14 cellular contexts compared by ENCODE assay signal in the genomic region with DNA sequence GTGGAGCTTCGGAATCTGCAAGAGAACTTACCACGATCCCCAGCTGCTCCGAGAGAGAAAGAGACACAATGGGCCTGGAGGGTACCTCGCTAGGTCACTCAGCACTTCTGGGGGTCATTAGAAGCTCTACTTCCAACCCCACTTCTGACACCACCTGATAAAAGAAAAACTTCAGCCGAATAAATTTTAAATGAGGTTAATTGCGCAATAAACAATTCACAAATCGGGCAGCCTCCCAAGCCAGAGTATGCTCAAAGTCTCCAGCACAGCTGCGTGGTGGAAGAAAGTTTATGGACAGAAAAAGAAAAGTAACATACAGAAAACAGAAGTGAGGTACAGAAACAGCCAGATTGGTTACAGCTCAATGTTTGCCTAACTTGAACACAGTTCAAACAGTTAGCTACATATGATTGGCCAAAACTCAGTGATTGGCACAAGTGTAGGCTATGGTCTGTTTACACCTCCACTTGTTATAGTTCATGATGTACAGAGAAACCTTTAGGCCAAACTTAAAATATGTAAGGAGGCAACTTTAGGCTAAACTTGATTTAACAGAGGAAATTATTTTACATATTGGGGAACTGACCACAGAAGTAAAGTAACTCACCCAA. TPM values are rescaled to one million over a fixed set of nuclear protein-coding genes. Genes with fewer than 3 reads are reported as not detected.
A peak's percentile ranks its signal among the peaks of the same experiment; 100 is the strongest.
DNase-seq lines count a peak whose midpoint lies in the region; ATAC-seq, FAIRE-seq and TF ChIP-seq lines count a peak whose summit lies in the region.
"Had no signal": no experiment of that assay in that cellular context is flagged by ENCODE, and none has a peak within 500 bp of the region (broad histone marks: within the 10 kb centered on the region; RNA-seq: fewer than 3 reads in every experiment).

No MANE protein-coding gene starts in this region.

- no peak for FAIRE-seq in HepG2 (lab: Jason Lieb, UNC)
- FAIRE-seq: HTR-8/SVneo had no signal

- 11% methylated on average over 8 of the region's 8 CpGs for WGBS in HepG2 (ENCODE audit: low lambda C conversion rate)
- 66% methylated on average over 8 of the region's 8 CpGs for WGBS in right lobe of liver (ENCODE audit: insufficient coverage, low coverage, low lambda C conversion rate, missing lambda C conversion rate)
- WGBS in transverse colon (ENCODE audit: low coverage in 1 of 2), 2 donors = 60 to 74% methylated on average over 4 to 8 of the region's 8 CpGs

- no peaks in the 10 kb centered on the region for H4K20me1 ChIP-seq in HepG2 (ENCODE audit: insufficient read depth, low read length)
- H4K20me1 ChIP-seq: BLaER1 treated with 17β-estradiol and CSF1 and Interleukin-3, amounts not matched to agents 10 nM and 100 nM had no signal

- no peak for TF ChIP-seq RAD21 in HepG2 (CRISPR knock-in tag; IDR thresholded peaks at IDR 0.05)

- H3K27me3 ChIP-seq in HepG2 (ENCODE audit: control insufficient read depth in 1 of 2, insufficient read depth in 2 of 2, low read length in 2 of 2) = peaks cover 0 to 20% of the 10 kb centered on the region in 2 experiments; a peak in 1 of 5 replicates
- no peaks in the 10 kb centered on the region for H3K27me3 ChIP-seq in right lobe of liver
- H3K27me3 ChIP-seq in transverse colon = peaks cover 39% of the 10 kb centered on the region
- H3K27me3 ChIP-seq: BLaER1 treated with 17β-estradiol and CSF1 and Interleukin-3, amounts not matched to agents 10 nM and 100 nM had no signal

- H3K9me3 ChIP-seq in HepG2 (ENCODE audit: low read length) = no peaks in the 10 kb centered on the region
- H3K9me3 ChIP-seq in right lobe of liver = no peaks in the 10 kb centered on the region
- no peaks in the 10 kb centered on the region for H3K9me3 ChIP-seq in transverse colon

- H3K27ac ChIP-seq in HepG2 (ENCODE audit: extremely low read length, insufficient read depth, low read length) = no peak overlapping the region
- no peak overlapping the region for H3K27ac ChIP-seq in right lobe of liver
- peak overlapping the region; percentile 23; the same call in 1 of the 2 replicates for H3K27ac ChIP-seq in VCaP
- no peak overlapping the region for H3K27ac ChIP-seq in transverse colon
- H3K27ac ChIP-seq: BLaER1 treated with 17β-estradiol and CSF1 and Interleukin-3, amounts not matched to agents 10 nM and 100 nM had no signal

- no peak overlapping the region for H3K4me3 Mint-ChIP-seq in T-helper 2 cell treated with Interferon-gamma antibody and Interleukin-4, amounts not matched to agents 5 μg/mL and 100 μg/mL, for 36 hours
- H3K4me3 Mint-ChIP-seq: CD4-positive, CD25-positive, alpha-beta regulatory T cell had no signal

- POLR2A ChIA-PET in HepG2 (lab: Yijun Ruan, JAX) = no interaction called here

- DNase-seq in HepG2 (ENCODE audit: low spot score) (no peak), right lobe of liver (no peak), fibroblast of mammary gland (ENCODE audit: low read depth) (peak; percentile 25), transverse colon (no peak), midbrain (lab: John Stamatoyannopoulos, UW) (no peak)
- DNase-seq in T-helper 2 cell treated with Interferon-gamma antibody and Interleukin-4, amounts not matched to agents 5 μg/mL and 100 μg/mL, for 36 hours (ENCODE audit: low spot score) = no peak
- DNase-seq: ACHN; CD4-positive, CD25-positive, alpha-beta regulatory T cell; DMS53; GF-D8; H7 had no signal

- H2AFZ ChIP-seq in HepG2 (ENCODE audit: low read length) = no peak overlapping the region

- no peak overlapping the region for H3K9ac ChIP-seq in HepG2 (ENCODE audit: insufficient read depth, low read depth, low read length)
- H3K9ac ChIP-seq: BLaER1 treated with 17β-estradiol and CSF1 and Interleukin-3, amounts not matched to agents 10 nM and 100 nM had no signal

- BruUV-seq in HepG2 (replicated peaks; lab: Mats Ljungman, UMichigan) = no TSS peak

- peaks cover 11% of the 10 kb centered on the region for H3K4me1 Mint-ChIP-seq in T-helper 2 cell treated with Interferon-gamma antibody and Interleukin-4, amounts not matched to agents 5 μg/mL and 100 μg/mL, for 36 hours (ENCODE audit: low read depth)

- H3K4me3 ChIP-seq in HepG2 (replicated peaks in 1 of 3; ENCODE audit: insufficient read depth in 1 of 3, low read depth in 2 of 3, low read length in 3 of 3) = no peak overlapping the region
- H3K4me3 ChIP-seq in right lobe of liver = no peak overlapping the region
- H3K4me3 ChIP-seq in fibroblast of mammary gland (ENCODE audit: control insufficient read depth, low read depth, low read length) = no peak overlapping the region
- H3K4me3 ChIP-seq in transverse colon = no peak overlapping the region
- H3K4me3 ChIP-seq: BLaER1 treated with 17β-estradiol and CSF1 and Interleukin-3, amounts not matched to agents 10 nM and 100 nM had no signal

- intact Hi-C loops in HepG2 (cut with micrococcal nuclease; ENCODE audit: unreplicated experiment) (no loop called here), right lobe of liver (cut with DNase I) (no loop called here), transverse colon (cut with DNase I; ENCODE audit: low total_unique reads) (no loop called here)

- CTCF ChIA-PET in HepG2 (lab: Yijun Ruan, JAX; ENCODE audit: low intra/inter-chr PET ratio, low total read pairs) = no interaction called here

- H3K9me3 Mint-ChIP-seq in T-helper 2 cell treated with Interferon-gamma antibody and Interleukin-4, amounts not matched to agents 5 μg/mL and 100 μg/mL, for 36 hours = no peaks in the 10 kb centered on the region

- TF ChIP-seq EP300 in HepG2 (IDR thresholded peaks at IDR 0.05; ENCODE audit: low read depth in 2 of 2, low read length in 2 of 2) (no peak), HepG2 (CRISPR knock-in tag; IDR thresholded peaks at IDR 0.05; ENCODE audit: borderline replicate concordance) (no peak), transverse colon (IDR thresholded peaks at IDR 0.05; ENCODE audit: low read depth) (no peak)

- H3K79me2 ChIP-seq in HepG2 (ENCODE audit: insufficient read depth, low read length) = no peaks in the 10 kb centered on the region

- TF ChIP-seq CTCF in HepG2 (CRISPR knock-in tag; IDR thresholded peaks at IDR 0.05) = no peak
- no peak for TF ChIP-seq CTCF in right lobe of liver (IDR thresholded peaks at IDR 0.05)
- no peak for TF ChIP-seq CTCF in VCaP (conservative IDR thresholded peaks at IDR 0.05)
- TF ChIP-seq CTCF in fibroblast of mammary gland (conservative IDR thresholded peaks at IDR 0.05; ENCODE audit: control insufficient read depth, insufficient read depth, low read depth, low read length) = no peak
- TF ChIP-seq CTCF in transverse colon (IDR thresholded peaks at IDR 0.05) = no peak

- H3K4me1 ChIP-seq in HepG2 (ENCODE audit: insufficient read depth, low read length) (0 out of 2 replicates have a peak, but pooled peaks cover 6% of the 10 kb centered on the region), right lobe of liver (no peaks in the 10 kb centered on the region), transverse colon (no peaks in the 10 kb centered on the region)

- no peak overlapping the region for H3K4me2 ChIP-seq in HepG2 (ENCODE audit: low read depth, low read length)

- no peak for ATAC-seq in HepG2
- no peak for ATAC-seq in right lobe of liver

- no peak overlapping the region for H3K27ac Mint-ChIP-seq in T-helper 2 cell treated with Interferon-gamma antibody and Interleukin-4, amounts not matched to agents 5 μg/mL and 100 μg/mL, for 36 hours
- H3K27ac Mint-ChIP-seq: CD4-positive, CD25-positive, alpha-beta regulatory T cell had no signal

- in situ Hi-C loops in HepG2 (cut with HindIII; ENCODE audit: extremely low pct_ligation_motif_present, low pct_unique_long_range_greater_than_20kb) = no loop called here
- in situ Hi-C loops in transverse colon (cut with MboI; ENCODE audit: low pct_ligation_motif_present in 1 of 4, low pct_unique_long_range_greater_than_20kb in 1 of 4, low sequenced_read_pairs in 3 of 4) = no loop called here

- no peak for TF ChIP-seq POLR2A in HepG2 (IDR thresholded peaks at IDR 0.05; ENCODE audit: insufficient read depth in 1 of 2, low read depth in 2 of 2, low read length in 2 of 2)
- no peak for TF ChIP-seq POLR2A in right lobe of liver (IDR thresholded peaks at IDR 0.05)
- TF ChIP-seq POLR2A in transverse colon (IDR thresholded peaks at IDR 0.05) = no peak

- no peaks in the 10 kb centered on the region for H3K36me3 Mint-ChIP-seq in T-helper 2 cell treated with Interferon-gamma antibody and Interleukin-4, amounts not matched to agents 5 μg/mL and 100 μg/mL, for 36 hours (ENCODE audit: low read depth)
- H3K36me3 Mint-ChIP-seq: CD4-positive, CD25-positive, alpha-beta regulatory T cell had no signal

- H3K27me3 Mint-ChIP-seq in T-helper 2 cell treated with Interferon-gamma antibody and Interleukin-4, amounts not matched to agents 5 μg/mL and 100 μg/mL, for 36 hours (ENCODE audit: low read depth) = peaks cover 36% of the 10 kb centered on the region

- H3K36me3 ChIP-seq in HepG2 (replicated peaks in 1 of 2; ENCODE audit: control insufficient read depth in 1 of 2, insufficient read depth in 2 of 2, low read length in 2 of 2) (no peaks in the 10 kb centered on the region), right lobe of liver (no peaks in the 10 kb centered on the region), transverse colon (no peaks in the 10 kb centered on the region)
- H3K36me3 ChIP-seq: BLaER1 treated with 17β-estradiol and CSF1 and Interleukin-3, amounts not matched to agents 10 nM and 100 nM had no signal

RNA-seq across cellular contexts. Expression of a gene that starts 52.6 kb away (rescaled TPM):
- 0.29 and 0.55 TPM in 2 replicates for total RNA-seq in HepG2 (2016; rRNA removed; fragmentation: Illumina TruSeq; extraction: Trizol)
- 0.10 TPM in 1 of 2 replicates, not detected in the other for total RNA-seq in HepG2 (2016; cell fraction: cytosol; rRNA removed; fragmentation: Illumina TruSeq; extraction: Trizol; ENCODE audit: low read depth)
- total RNA-seq in HepG2 (2016; cell fraction: insoluble cytoplasmic fraction; rRNA removed; fragmentation: Illumina TruSeq; extraction: Trizol) = 0.12 and 0.67 TPM in 2 replicates
- 0.45 TPM in 1 of 2 replicates, not detected in the other for total RNA-seq in HepG2 (2016; cell fraction: membrane; rRNA removed; fragmentation: Illumina TruSeq; extraction: Trizol)
- total RNA-seq in HepG2 (2016; cell fraction: nucleus; rRNA removed; fragmentation: Illumina TruSeq; extraction: Trizol) = 1.0 and 1.1 TPM in 2 replicates
- 0.55 and 0.73 TPM in 2 replicates for polyA plus RNA-seq in HepG2 (2011; rRNA removed)
- polyA plus RNA-seq in HepG2 (2011; cell fraction: cytosol; rRNA removed) = 0.13 and 0.18 TPM in 2 replicates
- polyA plus RNA-seq in HepG2 (2011; cell fraction: nucleus; rRNA removed) = 5.9 and 6.2 TPM in 2 replicates
- 0.97 and 1.9 TPM in 2 replicates for polyA plus RNA-seq in HepG2 (2012)
- 0.21 and 0.24 TPM in 2 replicates for polyA plus RNA-seq in HepG2 (2016; cell fraction: cytosol; fragmentation: Illumina TruSeq; extraction: Trizol; ENCODE audit: low read depth)
- polyA plus RNA-seq in HepG2 (2016; cell fraction: insoluble cytoplasmic fraction; fragmentation: Illumina TruSeq; extraction: Trizol; ENCODE audit: low read depth) = 0.15 and 0.42 TPM in 2 replicates
- 0.21 TPM in 2 replicates for polyA plus RNA-seq in HepG2 (2016; cell fraction: membrane; fragmentation: Illumina TruSeq; extraction: Trizol; ENCODE audit: low read depth)
- polyA plus RNA-seq in HepG2 (2016; cell fraction: nucleus; fragmentation: Illumina TruSeq; extraction: Trizol; ENCODE audit: insufficient read depth, low read depth) = 3.7 and 4.5 TPM in 2 replicates
- polyA minus RNA-seq in HepG2 (2011; rRNA and poly(A)+ RNA removed; ENCODE audit: low replicate concordance) = 0.20 and 1.1 TPM in 2 replicates
- 0.44 TPM in 1 of 2 replicates, not detected in the other for polyA minus RNA-seq in HepG2 (2011; cell fraction: cytosol; rRNA and poly(A)+ RNA removed)
- 0.52 and 0.75 TPM in 2 replicates for polyA minus RNA-seq in HepG2 (2011; cell fraction: nucleus; rRNA and poly(A)+ RNA removed)
- total RNA-seq in right lobe of liver = 1 to 10 TPM in 1 of 6 experiments, under 1 TPM in 5; 0.06 to 1.4 (median 0.61) TPM
- under 1 TPM in 3 of 4 donors, not detected in 1; 0.14 to 0.79 (median 0.75) TPM for total RNA-seq in transverse colon
